Comparison of ENCODE assay signal across 9 cellular contexts in the genomic region with DNA sequence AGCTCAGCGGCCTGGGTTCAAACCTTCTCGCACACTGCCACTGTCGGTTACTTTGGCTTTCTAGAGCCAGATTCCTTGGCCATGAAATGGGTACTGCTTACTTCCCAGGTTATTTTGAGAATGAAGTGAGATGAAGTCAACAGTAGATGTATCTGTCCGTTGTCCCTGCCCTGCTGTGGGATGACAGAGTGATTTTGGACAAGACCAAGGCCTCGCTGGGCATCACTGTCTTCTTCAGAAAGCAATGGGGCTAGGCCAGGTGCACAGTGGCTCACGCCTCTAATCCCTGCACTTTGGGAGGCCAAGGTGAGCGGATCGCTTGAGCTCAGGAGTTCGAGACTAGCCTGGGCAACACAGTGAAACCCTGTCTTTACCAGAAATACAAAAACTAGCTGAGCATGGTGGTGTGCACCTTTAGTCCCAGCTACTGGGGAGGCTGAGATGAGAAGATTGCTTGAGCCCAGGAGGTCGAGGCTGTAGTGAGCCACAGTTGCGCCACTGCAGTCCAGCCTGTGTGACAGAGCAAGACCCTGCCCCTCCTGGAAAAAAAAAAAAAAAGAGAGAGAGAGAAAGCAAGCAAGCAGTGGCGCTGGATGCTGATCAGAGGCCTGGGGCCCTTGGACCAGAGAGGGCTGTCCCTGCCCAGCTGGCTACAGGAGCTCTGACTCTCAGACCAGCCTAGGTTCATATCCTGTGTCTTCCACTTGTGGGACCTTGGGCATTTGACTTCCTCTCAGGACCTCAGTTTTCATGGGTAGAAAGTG. TPM values are rescaled to one million over a fixed set of nuclear protein-coding genes. Genes with fewer than 3 reads are reported as not detected.
DNase-seq lines count a peak whose midpoint lies in the region; ATAC-seq and TF ChIP-seq lines count a peak whose summit lies in the region.
"Had no signal": no experiment of that assay in that cellular context is flagged by ENCODE, and none has a peak within 500 bp of the region (broad histone marks: within the 10 kb centered on the region; RNA-seq: fewer than 3 reads in every experiment).

No MANE protein-coding gene starts in this region.

- H3K9me3 ChIP-seq in PC-3 (ENCODE audit: low read length) (no peaks in the 10 kb centered on the region), upper lobe of right lung (no peaks in the 10 kb centered on the region)

- TF ChIP-seq CTCF in PC-3 (conservative IDR thresholded peaks at IDR 0.05; ENCODE audit: low read depth, low read length): no peak
- TF ChIP-seq CTCF in osteocyte (IDR thresholded peaks at IDR 0.05): no peak
- no peak for TF ChIP-seq CTCF in upper lobe of right lung (IDR thresholded peaks at IDR 0.05)

- ATAC-seq in PC-3: no peak
- ATAC-seq in Right ventricle myocardium superior (ENCODE audit: poor library complexity): peak; percentile 36
- ATAC-seq in upper lobe of right lung: no peak

- no TSS peak for BruUV-seq in PC-3 (replicated peaks; lab: Mats Ljungman, UMichigan)

- CTCF ChIA-PET in PC-3 (lab: Charles Lee): no interaction called here

- no peak overlapping the region; the same call in 1 of the 2 replicates for H3K9ac ChIP-seq in PC-3 (ENCODE audit: low read length)

- H3K27me3 ChIP-seq in PC-3 (ENCODE audit: low read length) (no peaks in the 10 kb centered on the region), upper lobe of right lung (no peaks in the 10 kb centered on the region)

- POLR2A ChIA-PET in PC-3 (lab: Charles Lee; ENCODE audit: unreplicated experiment): no interaction called here

- H3K27ac ChIP-seq in PC-3 (ENCODE audit: low read length) (peak overlapping the region; percentile 21), upper lobe of right lung (peak overlapping the region; percentile 80)

- no peak overlapping the region for H3K4me3 Mint-ChIP-seq in osteocyte (ENCODE audit: unreplicated experiment)

- no peaks in the 10 kb centered on the region for H3K36me3 ChIP-seq in PC-3 (ENCODE audit: low read depth, low read length)
- no peaks in the 10 kb centered on the region for H3K36me3 ChIP-seq in upper lobe of right lung

- DNase-seq in PC-3 (no peak), Right ventricle myocardium superior (no peak), osteocyte (ENCODE audit: extremely low spot score, unreplicated experiment) (no peak), upper lobe of right lung (no peak), NCI-H1092 (lab: John Stamatoyannopoulos, UW) (no peak), H4 (ENCODE audit: low spot score) (no peak)
- no peak for DNase-seq in activated CD8-positive, alpha-beta memory T cell treated with anti-CD3 and anti-CD28 coated beads, Interleukin-2, amount 50 U/mL, for 4 hours
- DNase-seq: DMS79 treated with DMSO at 0.1 percent for 48 hours, NCI-H1694 had no signal

- H3K4me1 ChIP-seq in PC-3 (ENCODE audit: insufficient read depth, low read length) (peaks cover 20% of the 10 kb centered on the region), upper lobe of right lung (peaks cover 77% of the 10 kb centered on the region)

- H3K27ac Mint-ChIP-seq in osteocyte (ENCODE audit: unreplicated experiment): peak overlapping the region; percentile 18

- peaks cover 49% of the 10 kb centered on the region for H3K4me1 Mint-ChIP-seq in osteocyte (ENCODE audit: unreplicated experiment)

- intact Hi-C loops in PC-3 (cut with micrococcal nuclease): no loop called here
- intact Hi-C loops in Right ventricle myocardium superior (cut with DNase I): no loop called here
- intact Hi-C loops in upper lobe of right lung (cut with DNase I): no loop called here

- no peaks in the 10 kb centered on the region for H3K9me2 ChIP-seq in PC-3 (replicated peaks; ENCODE audit: low read length)

- H3K27me3 Mint-ChIP-seq in osteocyte (ENCODE audit: unreplicated experiment): no peaks in the 10 kb centered on the region

- H3K36me3 Mint-ChIP-seq in osteocyte (ENCODE audit: unreplicated experiment): no peaks in the 10 kb centered on the region

- H3K9me3 Mint-ChIP-seq in osteocyte (ENCODE audit: unreplicated experiment): no peaks in the 10 kb centered on the region

- H3F3A ChIP-seq in PC-3 (ENCODE audit: low read length, unreplicated experiment): no peaks in the 10 kb centered on the region

- H2AFZ ChIP-seq in PC-3 (ENCODE audit: low read length): no peak overlapping the region

- H3K79me2 ChIP-seq in PC-3 (ENCODE audit: low read length): peaks cover 93% of the 10 kb centered on the region

- peaks cover 65% of the 10 kb centered on the region for H4K20me1 ChIP-seq in PC-3 (ENCODE audit: low read length)

- H3K4me3 ChIP-seq in PC-3 (ENCODE audit: low read length): no peak overlapping the region
- no peak overlapping the region for H3K4me3 ChIP-seq in upper lobe of right lung

- H3K4me2 ChIP-seq in PC-3 (ENCODE audit: low read length): peak overlapping the region; percentile 1; the same call in 1 of the 2 replicates

RNA-seq across cellular contexts. Expression of a gene that starts 25.8 kb away (rescaled TPM):
- total RNA-seq in PC-3 (2014; rRNA removed): 55.4 and 84.2 TPM in 2 replicates
- total RNA-seq in Right ventricle myocardium superior: 44.8 TPM
- 90.5 and 96.0 TPM in 2 replicates for total RNA-seq in osteocyte
- 84.7 TPM for total RNA-seq in upper lobe of right lung
- 10.9 and 13.5 TPM in 2 replicates for total RNA-seq in H4 (2014; rRNA removed; shearing (Covaris generic))
